Comparison of ENCODE assay signal across 9 cellular contexts in genomic region chr15:40930430-40931299, GRCh38. TPM values are rescaled to one million over a fixed set of nuclear protein-coding genes. Genes with fewer than 3 reads are reported as not detected.
A peak's percentile ranks its signal among the peaks of the same experiment; 100 is the strongest.
DNase-seq lines count a peak whose midpoint lies in the region; ATAC-seq, FAIRE-seq and TF ChIP-seq lines count a peak whose summit lies in the region.
"Had no signal": no experiment of that assay in that cellular context is flagged by ENCODE, and none has a peak within 500 bp of the region (broad histone marks: within the 10 kb centered on the region; RNA-seq: fewer than 3 reads in every experiment).

No MANE protein-coding gene starts in this region.

- ATAC-seq in naive thymus-derived CD4-positive, alpha-beta T cell, result peak; percentile 48
- ATAC-seq in GM18520 (IDR thresholded peaks at IDR 0.05; ENCODE audit: unreplicated experiment) (no peak), HG03571 (IDR thresholded peaks at IDR 0.05; ENCODE audit: unreplicated experiment) (no peak)

- H3K9me3 ChIP-seq in endodermal cell (ENCODE audit: control insufficient read depth, low read length), result no peaks in the 10 kb centered on the region
- H3K9me3 ChIP-seq in naive thymus-derived CD4-positive, alpha-beta T cell (ENCODE audit: control insufficient read depth in 2 of 3, low read length in 3 of 3), result no peaks in the 10 kb centered on the region

- H3K9ac ChIP-seq in endodermal cell (ENCODE audit: extremely low read depth, low read length, poor library complexity, severe bottlenecking), result no peak overlapping the region

- H3K27me3 Mint-ChIP-seq in endodermal cell (ENCODE audit: insufficient read depth), result peaks cover 99% of the 10 kb centered on the region
- H3K27me3 Mint-ChIP-seq in naive thymus-derived CD4-positive, alpha-beta T cell, result peaks cover 46 to 65% (median 51%) of the 10 kb centered on the region in 5 donors

- no peaks in the 10 kb centered on the region for H3K9me3 Mint-ChIP-seq in endodermal cell
- H3K9me3 Mint-ChIP-seq in naive thymus-derived CD4-positive, alpha-beta T cell, result peaks cover 0 to 2% (median 0%) of the 10 kb centered on the region in 11 donors

- in situ Hi-C loops in KBM-7 (cut with MboI; ENCODE audit: low pct_unique_long_range_greater_than_20kb, low sequenced_read_pairs), result no loop called here

- H3K36me3 ChIP-seq in endodermal cell (ENCODE audit: control insufficient read depth, insufficient read depth, low read length), result no peaks in the 10 kb centered on the region
- no peaks in the 10 kb centered on the region for H3K36me3 ChIP-seq in naive thymus-derived CD4-positive, alpha-beta T cell (ENCODE audit: control insufficient read depth in 2 of 3, insufficient read depth in 3 of 3, low read length in 3 of 3)

- FAIRE-seq in urothelium cell line (lab: Jason Lieb, UNC), result no peak

- peaks cover 12% of the 10 kb centered on the region for H3K4me1 ChIP-seq in endodermal cell (ENCODE audit: control insufficient read depth, insufficient read depth, low read length)
- peaks cover 19 to 52% of the 10 kb centered on the region in 2 donors for H3K4me1 ChIP-seq in naive thymus-derived CD4-positive, alpha-beta T cell (ENCODE audit: control insufficient read depth in 2 of 2, insufficient read depth in 2 of 2, low read length in 2 of 2)

- H3K4me3 Mint-ChIP-seq in endodermal cell, result peak overlapping the region; percentile 55
- H3K4me3 Mint-ChIP-seq in naive thymus-derived CD4-positive, alpha-beta T cell, result peak overlapping the region; percentile 68 to 96 (median 83)

- POLR2A ChIA-PET in naive thymus-derived CD4-positive, alpha-beta T cell (lab: Charles Lee), result interaction anchor here (0.5 to 1.0 kb wide), 3 partner anchors 11 to 133 kb away, joined by 3 read pairs; no protein-coding TSS in a partner anchor

- H3K4me1 Mint-ChIP-seq in endodermal cell, result peaks cover 45% of the 10 kb centered on the region
- peaks cover 27 to 50% (median 45%) of the 10 kb centered on the region in 7 donors for H3K4me1 Mint-ChIP-seq in naive thymus-derived CD4-positive, alpha-beta T cell

- intact Hi-C loops in naive thymus-derived CD4-positive, alpha-beta T cell (cut with micrococcal nuclease), result loop anchor here in 1 of 2 donors (1.0 kb wide), 1 partner anchor 23 kb away; the partner anchor contains the start of gene CHAC1

- no peaks in the 10 kb centered on the region for H3K36me3 Mint-ChIP-seq in endodermal cell (ENCODE audit: low read depth)
- peaks cover 0 to 4% (median 0%) of the 10 kb centered on the region in 5 donors for H3K36me3 Mint-ChIP-seq in naive thymus-derived CD4-positive, alpha-beta T cell

- CTCF ChIA-PET in naive thymus-derived CD4-positive, alpha-beta T cell (lab: Charles Lee), result interaction anchor here (0.6 to 5.2 kb wide), 3 partner anchors 11 to 360 kb away, joined by 3 to 31 read pairs (median 21); no protein-coding TSS in a partner anchor

- H3K27ac ChIP-seq in endodermal cell (ENCODE audit: low read depth, low read length), result no peak overlapping the region
- no peak overlapping the region for H3K27ac ChIP-seq in naive thymus-derived CD4-positive, alpha-beta T cell (ENCODE audit: low read depth, low read length)

- TF ChIP-seq CTCF in endodermal cell (conservative IDR thresholded peaks at IDR 0.05), result peak; percentile 70

- DNase-seq in COLO668 (lab: John Stamatoyannopoulos, UW; ENCODE audit: unreplicated experiment) (peak; percentile 91), KBM-7 (peak; percentile 35), endodermal cell (peak; percentile 93), urothelium cell line (ENCODE audit: low spot score) (peak; percentile 67)
- DNase-seq in activated CD4-positive, alpha-beta T cell treated with anti-CD3 and anti-CD28 coated beads for 4 hours, result peak; percentile 41 to 57
- peak in 4 of 9 donors; percentile 33 to 56 (median 40) for DNase-seq in naive thymus-derived CD4-positive, alpha-beta T cell

- H3K4me3 ChIP-seq in endodermal cell (ENCODE audit: low read length), result peak overlapping the region; percentile 78
- H3K4me3 ChIP-seq in naive thymus-derived CD4-positive, alpha-beta T cell (ENCODE audit: low read length), result peak overlapping the region; percentile 13

- H3K27ac Mint-ChIP-seq in endodermal cell, result no peak overlapping the region
- peak overlapping the region in 4 of 9 donors; percentile 28 to 78 (median 44) for H3K27ac Mint-ChIP-seq in naive thymus-derived CD4-positive, alpha-beta T cell

- 2% methylated on average over 46 of the region's 46 CpGs; no CpG with 5 or more reads in 1 of the 2 experiments for WGBS in endodermal cell (ENCODE audit: insufficient coverage in 1 of 2, insufficient read length in 1 of 2), 2 experiments

- peaks cover 100% of the 10 kb centered on the region for H3K27me3 ChIP-seq in endodermal cell (ENCODE audit: control insufficient read depth, insufficient read depth, low read length, poor library complexity, severe bottlenecking)
- H3K27me3 ChIP-seq in naive thymus-derived CD4-positive, alpha-beta T cell (ENCODE audit: control insufficient read depth in 2 of 2, insufficient read depth in 2 of 2, low read length in 2 of 2), result peaks cover 5 to 43% of the 10 kb centered on the region in 2 donors

RNA-seq across cellular contexts. Expression of gene DLL4, which starts 1.5 kb away (rescaled TPM):
- under 1 TPM; 0.20 to 0.64 TPM for total RNA-seq in endodermal cell
- polyA plus RNA-seq in endodermal cell (2013, experiment 1 of 2), result 0.64 TPM
- 0.66 TPM for polyA plus RNA-seq in endodermal cell (2013, experiment 2 of 2)
- total RNA-seq in naive thymus-derived CD4-positive, alpha-beta T cell, result not detected
- not detected for polyA plus RNA-seq in naive thymus-derived CD4-positive, alpha-beta T cell

RNA-seq across cellular contexts. Expression of gene CHAC1, which starts 22.6 kb away (rescaled TPM):
- total RNA-seq in endodermal cell, result 1 to 10 TPM; 6.8 to 9.0 TPM
- polyA plus RNA-seq in endodermal cell (2013, experiment 1 of 2), result 28.5 TPM
- 11.2 TPM for polyA plus RNA-seq in endodermal cell (2013, experiment 2 of 2)
- 1 to 10 TPM in 3 of 5 experiments, under 1 TPM in 2; 0.24 to 5.7 (median 1.1) TPM for total RNA-seq in naive thymus-derived CD4-positive, alpha-beta T cell
- under 1 TPM in 1 of 2 donors, not detected in 1; 0.39 TPM for polyA plus RNA-seq in naive thymus-derived CD4-positive, alpha-beta T cell

RNA-seq across cellular contexts. Expression of gene VPS18, which starts 36.4 kb away (rescaled TPM):
- 10 to 100 TPM; 26.6 to 29.0 TPM for total RNA-seq in endodermal cell
- 14.6 TPM for polyA plus RNA-seq in endodermal cell (2013, experiment 1 of 2)
- polyA plus RNA-seq in endodermal cell (2013, experiment 2 of 2), result 13.9 TPM
- total RNA-seq in naive thymus-derived CD4-positive, alpha-beta T cell, result 10 to 100 TPM; 19.9 to 22.3 (median 20.5) TPM
- polyA plus RNA-seq in naive thymus-derived CD4-positive, alpha-beta T cell, result 10 to 100 TPM; 15.9 to 25.8 TPM

RNA-seq across cellular contexts. Expression of gene RHOV, which starts 56.6 kb away (rescaled TPM):
- total RNA-seq in endodermal cell, result 1 to 10 TPM; 1.8 to 2.8 TPM
- polyA plus RNA-seq in endodermal cell (2013, experiment 1 of 2), result 0.39 TPM
- polyA plus RNA-seq in endodermal cell (2013, experiment 2 of 2), result 0.50 TPM
- total RNA-seq in naive thymus-derived CD4-positive, alpha-beta T cell, result under 1 TPM in 1 of 5 experiments, not detected in 4; 0.39 TPM
- not detected for polyA plus RNA-seq in naive thymus-derived CD4-positive, alpha-beta T cell
- total RNA-seq: LHCN-M2 had no signal
